In the genomic region with DNA sequence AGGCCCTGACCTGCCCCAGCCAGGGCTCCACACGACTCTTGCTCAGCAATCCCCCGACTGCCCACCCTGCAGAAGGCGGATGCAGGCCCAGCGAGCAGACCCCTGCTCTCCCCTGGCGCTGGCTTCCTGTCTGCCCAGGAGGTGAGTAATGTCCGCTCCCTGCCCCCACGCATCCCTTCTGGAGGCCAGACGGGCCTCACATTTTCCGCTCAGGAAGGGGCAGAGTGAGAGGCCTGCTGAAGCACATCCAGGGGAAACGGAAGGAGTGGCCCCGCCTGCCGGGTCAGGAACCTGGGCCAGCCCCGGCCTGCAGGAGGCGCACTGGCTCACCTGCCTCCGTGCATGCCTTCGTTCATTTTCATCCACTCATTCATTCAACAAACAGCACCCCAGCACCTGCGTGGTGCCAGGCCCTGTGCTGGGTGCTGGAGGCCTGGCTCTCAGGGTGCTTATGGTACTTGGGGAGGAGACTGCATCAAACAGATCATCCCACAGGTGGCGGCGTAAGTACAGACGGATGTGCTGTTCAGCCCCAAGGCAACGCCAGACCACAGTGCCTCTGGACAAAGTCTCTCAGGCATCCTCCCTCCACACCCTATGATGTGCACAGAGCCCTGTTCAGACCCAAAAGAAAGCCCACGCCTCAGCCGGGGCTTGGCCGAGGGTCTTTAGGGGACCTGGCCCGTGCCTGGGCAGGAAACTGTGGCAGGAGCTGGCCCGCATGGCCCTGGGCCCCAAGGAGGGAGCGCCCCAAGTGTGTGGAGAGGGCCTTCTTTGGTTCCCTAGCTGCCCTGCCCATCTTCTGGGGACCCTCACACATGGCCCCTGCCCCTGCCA, we compare ENCODE assay signal across 8 cellular contexts.
DNase-seq lines count a peak whose midpoint lies in the region; ATAC-seq, FAIRE-seq and TF ChIP-seq lines count a peak whose summit lies in the region.

No MANE protein-coding gene starts in this region.

- no peak overlapping the region for H3K4me3 ChIP-seq in endodermal cell (ENCODE audit: low read length)

- peak overlapping the region; percentile 60 for H3K27ac ChIP-seq in endodermal cell (ENCODE audit: low read depth, low read length)

- peaks cover 17% of the 10 kb centered on the region for H3K4me1 Mint-ChIP-seq in endodermal cell
- peaks cover 4 to 17% (median 11%) of the 10 kb centered on the region in 3 donors for H3K4me1 Mint-ChIP-seq in naive B cell

- peaks cover 46% of the 10 kb centered on the region for H3K36me3 ChIP-seq in endodermal cell (ENCODE audit: control insufficient read depth, insufficient read depth, low read length)

- no peaks in the 10 kb centered on the region for H3K9me3 Mint-ChIP-seq in endodermal cell
- H3K9me3 Mint-ChIP-seq in naive B cell, result no peaks in the 10 kb centered on the region

- peak; percentile 84 for TF ChIP-seq CTCF in endodermal cell (conservative IDR thresholded peaks at IDR 0.05)

- FAIRE-seq in GM18507 (lab: Jason Lieb, UNC), result peak; percentile 41

- H3K4me1 ChIP-seq in endodermal cell (ENCODE audit: control insufficient read depth, insufficient read depth, low read length), result peaks cover 11% of the 10 kb centered on the region

- no peaks in the 10 kb centered on the region for H3K9me3 ChIP-seq in endodermal cell (ENCODE audit: control insufficient read depth, low read length)

- H3K36me3 Mint-ChIP-seq in endodermal cell (ENCODE audit: low read depth) (peaks cover 32% of the 10 kb centered on the region), naive B cell (no peaks in the 10 kb centered on the region)

- H3K27me3 Mint-ChIP-seq in endodermal cell (ENCODE audit: insufficient read depth), result no peaks in the 10 kb centered on the region
- no peaks in the 10 kb centered on the region for H3K27me3 Mint-ChIP-seq in naive B cell

- peak; percentile 61 to 67 for ATAC-seq in naive B cell (ENCODE audit: low read depth in 2 of 2)

- DNase-seq in AG08395 (ENCODE audit: low spot score), result peak; percentile 25
- no peak for DNase-seq in GM18507 (ENCODE audit: extremely low spot score, insufficient read length, low read depth)
- peak; percentile 47 for DNase-seq in SK-MEL-5 (ENCODE audit: low read depth, low spot score)
- DNase-seq in endodermal cell, result peak; percentile 88
- DNase-seq in naive B cell, result no peak
- no peak for DNase-seq in NCI-H2171 (lab: John Stamatoyannopoulos, UW)
- DNase-seq in anterior cingulate cortex (lab: John Stamatoyannopoulos, UW), result no peak
- no peak for DNase-seq in occipital lobe (lab: John Stamatoyannopoulos, UW)

- H3K27ac Mint-ChIP-seq in endodermal cell (peak overlapping the region; percentile 87), naive B cell (no peak overlapping the region)

- no peak overlapping the region for H3K9ac ChIP-seq in endodermal cell (ENCODE audit: extremely low read depth, low read length, poor library complexity, severe bottlenecking)

- 78 to 86% methylated on average over 14 to 27 of the region's 27 CpGs for WGBS in endodermal cell (ENCODE audit: insufficient coverage in 1 of 2, insufficient read length in 1 of 2), 2 experiments

- in situ Hi-C loops in SK-MEL-5 (cut with HindIII; ENCODE audit: low pct_unique_long_range_greater_than_20kb, low sequenced_read_pairs), result no loop called here

- no peaks in the 10 kb centered on the region for H3K27me3 ChIP-seq in endodermal cell (ENCODE audit: control insufficient read depth, insufficient read depth, low read length, poor library complexity, severe bottlenecking)

- no peak overlapping the region for H3K4me3 Mint-ChIP-seq in endodermal cell
- H3K4me3 Mint-ChIP-seq in naive B cell, result no peak overlapping the region

Comparison
In these comparisons a context has a peak if more than half of its experiments do, and no peak if none do; other contexts are left out.
1. DNase-seq: peak in AG08395 (single experiment), SK-MEL-5 (single experiment) and endodermal cell (single experiment); none in GM18507 (single experiment), naive B cell (single experiment), NCI-H2171 (single experiment), anterior cingulate cortex (0 of 58) and occipital lobe (single experiment).